8 cellular contexts compared by ENCODE assay signal in the genomic region with DNA sequence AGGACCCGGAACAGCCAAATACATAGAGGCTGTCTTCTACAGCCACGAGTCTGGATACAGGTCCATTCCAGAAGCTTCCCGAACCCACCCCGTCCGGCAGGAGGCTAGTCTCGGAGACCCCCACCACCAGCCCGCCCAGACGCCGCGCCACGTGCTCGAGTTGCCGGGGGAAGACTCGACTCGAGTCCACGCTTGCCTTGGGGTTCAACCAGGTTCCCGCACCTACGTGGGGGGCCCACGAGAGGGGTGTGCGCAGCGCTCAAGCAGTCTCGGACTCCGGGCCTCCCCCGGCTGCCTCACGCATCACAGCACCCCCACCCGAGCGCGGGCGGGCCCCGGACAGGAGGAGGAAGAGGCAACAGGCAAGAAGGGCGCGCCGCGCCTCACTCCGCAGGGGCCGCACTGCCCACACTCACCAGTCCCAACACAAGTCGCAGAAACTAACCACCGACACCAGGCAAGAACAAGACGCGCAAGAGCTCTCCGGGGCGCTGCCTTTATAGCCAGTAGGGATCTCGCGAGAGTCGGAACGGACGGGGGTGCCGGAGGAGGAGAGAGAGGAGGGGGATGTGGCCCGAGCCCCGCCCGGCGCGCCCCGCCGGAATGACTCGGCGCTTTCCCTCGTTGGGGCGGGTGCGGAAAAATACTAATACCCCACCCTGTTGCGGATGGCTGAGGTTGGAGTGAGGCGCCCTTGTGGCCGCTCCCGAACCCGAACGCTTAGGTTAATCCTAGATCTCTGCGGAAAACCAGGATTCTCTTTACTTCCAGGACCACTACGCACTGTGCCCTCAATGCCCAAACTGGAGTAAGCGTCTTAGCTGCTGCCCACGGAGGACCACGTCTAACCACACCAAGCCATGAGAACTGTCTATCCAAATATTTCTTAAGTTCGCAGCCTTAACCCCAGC. TPM values are rescaled to one million over a fixed set of nuclear protein-coding genes. Genes with fewer than 3 reads are reported as not detected.
DNase-seq lines count a peak whose midpoint lies in the region; ATAC-seq, FAIRE-seq and TF ChIP-seq lines count a peak whose summit lies in the region.

Gene PRDX1, minus strand, starts transcription at position 472 of the 911 bp plus-strand sequence. CDS start 2,841 bp downstream, outside the sequence.

- peak; percentile 78 for ATAC-seq in HG02840 (IDR thresholded peaks at IDR 0.05; ENCODE audit: low FRiP score, unreplicated experiment)

- FAIRE-seq in GM12891 (lab: Jason Lieb, UNC), result peak; percentile 85

- H3K9me3 ChIP-seq in left ventricle myocardium inferior (replicated peaks) (no peaks in the 10 kb centered on the region), prostate gland (no peaks in the 10 kb centered on the region)

- peak; percentile 100 for TF ChIP-seq POLR2A in GM12891 (IDR thresholded peaks at IDR 0.05; ENCODE audit: low read depth, low read length)
- TF ChIP-seq POLR2A in prostate gland (IDR thresholded peaks at IDR 0.05), result peak; percentile 98

- peaks cover 45% of the 10 kb centered on the region for H3K4me1 ChIP-seq in left ventricle myocardium inferior
- H3K4me1 ChIP-seq in prostate gland (replicated peaks), result no peaks in the 10 kb centered on the region
- peaks cover 2% of the 10 kb centered on the region for H3K4me1 ChIP-seq in urinary bladder (ENCODE audit: insufficient read depth)

- H3K36me3 ChIP-seq in left ventricle myocardium inferior (peaks cover 23% of the 10 kb centered on the region), prostate gland (peaks cover 0 to 7% of the 10 kb centered on the region in 2 donors), urinary bladder (ENCODE audit: insufficient read depth) (no peaks in the 10 kb centered on the region)

- DNase-seq in GM12891 (ENCODE audit: insufficient read length, low spot score) (peak; percentile 84), NCI-H1436 treated with DMSO at 0.1 percent for 48 hours (lab: John Stamatoyannopoulos, UW) (peak; percentile 57), amniotic stem cell (lab: John Stamatoyannopoulos, UW) (peak; percentile 78), left ventricle myocardium inferior (peak; percentile 97), prostate gland (ENCODE audit: low spot score) (peak; percentile 98)

- WGBS in prostate gland, result under 1% methylated on average over 64 of the region's 72 CpGs
- WGBS in urinary bladder, result under 1% methylated on average over 72 of the region's 72 CpGs

- no peaks in the 10 kb centered on the region for H3K27me3 ChIP-seq in left ventricle myocardium inferior (ENCODE audit: low read depth)
- no peaks in the 10 kb centered on the region for H3K27me3 ChIP-seq in prostate gland (replicated peaks; ENCODE audit: insufficient read depth)

- H3K27ac ChIP-seq in left ventricle myocardium inferior (replicated peaks) (peak within 1 kb of the TSS; percentile 97), prostate gland (peak within 1 kb of the TSS; percentile 95 to 97), urinary bladder (ENCODE audit: low read depth) (peak within 1 kb of the TSS; percentile 87)

- intact Hi-C loops in T-helper 1 cell treated with Interleukin-12 subunit alpha and Interleukin-12 subunit beta and Interleukin-4 antibody, amounts not matched to agents 30 ng/mL and 1 ng/mL, for 36 hours (cut with micrococcal nuclease), result loop anchor here (1.0 to 2.0 kb wide), 9 partner anchors 21 to 509 kb away; partner anchors contain the start of genes CCDC163, GPBP1L1, MMACHC and MUTYH
- intact Hi-C loops in left ventricle myocardium inferior (cut with micrococcal nuclease) (no loop called here), prostate gland (cut with DNase I) (loop anchor here (2.0 kb wide), 1 partner anchor 29 kb away; the partner anchor contains the start of gene AKR1A1)

- TF ChIP-seq CTCF in left ventricle myocardium inferior (IDR thresholded peaks at IDR 0.05; ENCODE audit: borderline replicate concordance) (no peak), prostate gland (IDR thresholded peaks at IDR 0.05) (peak in 1 of 4 experiments; percentile 43)

- peak within 1 kb of the TSS; percentile 99 for H3K4me3 ChIP-seq in left ventricle myocardium inferior
- peak within 1 kb of the TSS; percentile 93 to 95 for H3K4me3 ChIP-seq in prostate gland
- H3K4me3 ChIP-seq in urinary bladder (ENCODE audit: low read depth, low read length), result peak within 1 kb of the TSS; percentile 86

TF ChIP-seq in GM12891, 5 proteins besides CTCF, POLR2A, EP300 and RAD21:
- TF ChIP-seq POLR2AphosphoS5 (IDR thresholded peaks at IDR 0.05; ENCODE audit: low read depth, low read length), result peak; percentile 100
- TF ChIP-seq PAX5 (IDR thresholded peaks at IDR 0.05; ENCODE audit: insufficient read depth, low read length, severe bottlenecking), result no peak
- peak; percentile 98 for TF ChIP-seq POU2F2 (IDR thresholded peaks at IDR 0.05; ENCODE audit: low read depth, low read length)
- TF ChIP-seq SPI1 (IDR thresholded peaks at IDR 0.05; ENCODE audit: low read depth, low read length), result 0 out of 2 replicates have a peak, but pooled peaks have one; percentile 4
- peak; percentile 99 for TF ChIP-seq TAF1 (IDR thresholded peaks at IDR 0.05; ENCODE audit: low read depth, low read length)

RNA-seq across cellular contexts. Expression of gene PRDX1, which starts in this region (rescaled TPM):
- polyA plus RNA-seq in GM12891 (2012; ENCODE audit: low read depth, missing spikeins), result 679 TPM
- total RNA-seq in T-helper 1 cell treated with Interleukin-12 subunit alpha and Interleukin-12 subunit beta and Interleukin-4 antibody, amounts not matched to agents 30 ng/mL and 1 ng/mL, for 36 hours, result 397 and 414 TPM in 2 replicates
- 255 TPM for total RNA-seq in left ventricle myocardium inferior
- 100 to 1,000 TPM; 210 to 335 TPM for total RNA-seq in prostate gland
- 232 TPM for total RNA-seq in urinary bladder
- 491 TPM for polyA plus RNA-seq in urinary bladder

Comparison
In these comparisons a context has a peak if more than half of its experiments do, and no peak if none do; other contexts are left out.
1. Peak in every context shown above with its lines: DNase-seq, ATAC-seq, H3K4me3 ChIP-seq and H3K27ac ChIP-seq.